Comparison of ENCODE assay signal across 1 cellular context in the genomic region with DNA sequence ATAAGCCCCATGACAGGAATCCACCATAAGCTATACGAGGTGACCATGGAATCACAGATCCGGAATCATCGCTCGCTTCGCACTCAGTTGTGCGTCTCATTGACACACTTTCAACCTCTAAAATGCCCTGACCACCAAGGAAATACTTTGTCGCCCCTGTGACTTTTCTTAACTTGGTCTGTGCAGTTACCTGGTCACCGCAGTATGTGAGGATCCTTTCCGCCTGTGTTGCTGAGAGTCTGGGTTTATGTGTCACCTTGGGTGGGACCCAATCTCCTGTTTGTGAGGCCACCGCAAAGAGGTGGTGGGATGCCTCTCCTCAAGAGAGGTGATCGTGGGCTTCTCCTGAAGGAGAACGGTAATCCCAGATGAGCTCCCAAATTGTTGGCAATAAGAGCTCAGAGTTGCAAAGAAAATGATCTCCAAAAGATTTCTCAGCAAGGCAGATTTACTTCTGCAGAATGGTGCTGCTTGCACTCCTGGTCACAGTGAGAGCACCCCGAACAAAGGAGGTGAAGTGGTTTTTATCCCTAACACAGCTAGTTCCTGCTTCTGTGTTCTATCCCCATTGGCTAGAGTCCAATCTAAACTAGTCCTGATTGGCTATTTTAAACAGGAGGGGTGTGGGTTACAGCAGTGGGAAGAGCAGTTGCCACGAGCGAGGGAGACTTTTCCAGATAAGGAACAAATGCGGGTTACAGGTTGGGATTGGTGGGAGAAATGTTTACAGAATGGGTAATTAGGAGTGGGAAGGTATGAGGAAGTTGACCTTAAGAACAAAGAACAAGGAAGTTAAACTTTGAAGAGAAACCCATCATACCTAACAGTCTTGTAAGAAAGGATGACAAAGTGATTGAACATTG.
A peak's percentile ranks its signal among the peaks of the same experiment; 100 is the strongest.
TF ChIP-seq lines count a peak whose summit lies in the region.

No MANE protein-coding gene starts in this region.

TF ChIP-seq in HEK293, 187 proteins besides CTCF, POLR2A, EP300 and RAD21 (continued from another document):
- TF ChIP-seq, protein P1, sequence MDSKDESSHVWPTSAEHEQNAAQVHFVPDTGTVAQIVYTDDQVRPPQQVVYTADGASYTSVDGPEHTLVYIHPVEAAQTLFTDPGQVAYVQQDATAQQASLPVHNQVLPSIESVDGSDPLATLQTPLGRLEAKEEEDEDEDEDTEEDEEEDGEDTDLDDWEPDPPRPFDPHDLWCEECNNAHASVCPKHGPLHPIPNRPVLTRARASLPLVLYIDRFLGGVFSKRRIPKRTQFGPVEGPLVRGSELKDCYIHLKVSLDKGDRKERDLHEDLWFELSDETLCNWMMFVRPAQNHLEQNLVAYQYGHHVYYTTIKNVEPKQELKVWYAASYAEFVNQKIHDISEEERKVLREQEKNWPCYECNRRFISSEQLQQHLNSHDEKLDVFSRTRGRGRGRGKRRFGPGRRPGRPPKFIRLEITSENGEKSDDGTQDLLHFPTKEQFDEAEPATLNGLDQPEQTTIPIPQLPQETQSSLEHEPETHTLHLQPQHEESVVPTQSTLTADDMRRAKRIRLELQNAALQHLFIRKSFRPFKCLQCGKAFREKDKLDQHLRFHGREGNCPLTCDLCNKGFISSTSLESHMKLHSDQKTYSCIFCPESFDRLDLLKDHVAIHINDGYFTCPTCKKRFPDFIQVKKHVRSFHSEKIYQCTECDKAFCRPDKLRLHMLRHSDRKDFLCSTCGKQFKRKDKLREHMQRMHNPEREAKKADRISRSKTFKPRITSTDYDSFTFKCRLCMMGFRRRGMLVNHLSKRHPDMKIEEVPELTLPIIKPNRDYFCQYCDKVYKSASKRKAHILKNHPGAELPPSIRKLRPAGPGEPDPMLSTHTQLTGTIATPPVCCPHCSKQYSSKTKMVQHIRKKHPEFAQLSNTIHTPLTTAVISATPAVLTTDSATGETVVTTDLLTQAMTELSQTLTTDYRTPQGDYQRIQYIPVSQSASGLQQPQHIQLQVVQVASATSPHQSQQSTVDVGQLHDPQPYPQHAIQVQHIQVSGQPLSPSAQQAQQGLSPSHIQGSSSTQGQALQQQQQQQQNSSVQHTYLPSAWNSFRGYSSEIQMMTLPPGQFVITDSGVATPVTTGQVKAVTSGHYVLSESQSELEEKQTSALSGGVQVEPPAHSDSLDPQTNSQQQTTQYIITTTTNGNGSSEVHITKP (tag by site-specific recombination; IDR thresholded peaks at IDR 0.05): peak; percentile 18; the same call in 1 of the 2 replicates
- TF ChIP-seq HOXD13 (CRISPR knock-in tag; IDR thresholded peaks at IDR 0.05; ENCODE audit: borderline replicate concordance) (no peak), ZNF561 (tag by site-specific recombination; IDR thresholded peaks at IDR 0.05; ENCODE audit: borderline replicate concordance) (peak; percentile 96), ZNF785 (tag by site-specific recombination; IDR thresholded peaks at IDR 0.05) (no peak), GLIS2 (tag by site-specific recombination; IDR thresholded peaks at IDR 0.05) (no peak), ZNF423 (tag by site-specific recombination; IDR thresholded peaks at IDR 0.05) (no peak), ZNF521 (tag by site-specific recombination; IDR thresholded peaks at IDR 0.05) (no peak), TRIM28 (IDR thresholded peaks at IDR 0.05; ENCODE audit: borderline replicate concordance, low read length) (peak; percentile 92; the same call in 1 of the 2 replicates), ZNF2 (tag by site-specific recombination; IDR thresholded peaks at IDR 0.05) (no peak), KLF8 (tag by site-specific recombination; IDR thresholded peaks at IDR 0.05) (peak; percentile 24; the same call in 1 of the 2 replicates), MZF1 (tag by site-specific recombination; IDR thresholded peaks at IDR 0.05; ENCODE audit: borderline replicate concordance) (no peak), ZNF184 (tag by site-specific recombination; IDR thresholded peaks at IDR 0.05) (no peak), SETDB1 (IDR thresholded peaks at IDR 0.05; ENCODE audit: insufficient read length, low read length) (peak; percentile 98), ZNF175 (tag by site-specific recombination; IDR thresholded peaks at IDR 0.05) (no peak), ZNF629 (tag by site-specific recombination; IDR thresholded peaks at IDR 0.05) (no peak), ZNF555 (tag by site-specific recombination; conservative IDR thresholded peaks at IDR 0.05) (no peak)
- TF ChIP-seq, protein P2, sequence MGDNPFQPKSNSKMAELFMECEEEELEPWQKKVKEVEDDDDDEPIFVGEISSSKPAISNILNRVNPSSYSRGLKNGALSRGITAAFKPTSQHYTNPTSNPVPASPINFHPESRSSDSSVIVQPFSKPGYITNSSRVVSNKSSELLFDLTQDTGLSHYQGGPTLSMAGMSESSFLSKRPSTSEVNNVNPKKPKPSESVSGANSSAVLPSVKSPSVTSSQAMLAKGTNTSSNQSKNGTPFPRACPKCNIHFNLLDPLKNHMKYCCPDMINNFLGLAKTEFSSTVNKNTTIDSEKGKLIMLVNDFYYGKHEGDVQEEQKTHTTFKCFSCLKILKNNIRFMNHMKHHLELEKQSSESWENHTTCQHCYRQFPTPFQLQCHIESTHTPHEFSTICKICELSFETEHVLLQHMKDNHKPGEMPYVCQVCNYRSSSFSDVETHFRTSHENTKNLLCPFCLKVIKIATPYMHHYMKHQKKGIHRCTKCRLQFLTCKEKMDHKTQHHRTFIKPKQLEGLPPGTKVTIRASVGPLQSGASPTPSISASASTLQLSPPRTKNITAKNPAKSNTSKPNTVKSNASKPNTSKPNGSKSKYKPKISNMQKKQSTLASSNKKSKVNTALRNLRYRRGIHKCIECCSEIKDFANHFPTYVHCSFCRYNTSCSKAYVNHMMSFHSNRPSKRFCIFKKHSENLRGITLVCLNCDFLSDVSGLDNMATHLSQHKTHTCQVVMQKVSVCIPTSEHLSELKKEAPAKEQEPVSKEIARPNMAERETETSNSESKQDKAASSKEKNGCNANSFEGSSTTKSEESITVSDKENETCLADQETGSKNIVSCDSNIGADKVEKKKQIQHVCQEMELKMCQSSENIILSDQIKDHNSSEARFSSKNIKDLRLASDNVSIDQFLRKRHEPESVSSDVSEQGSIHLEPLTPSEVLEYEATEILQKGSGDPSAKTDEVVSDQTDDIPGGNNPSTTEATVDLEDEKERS (tag by site-specific recombination; IDR thresholded peaks at IDR 0.05): peak; percentile 66; the same call in 1 of the 2 replicates
- TF ChIP-seq, protein P3, sequence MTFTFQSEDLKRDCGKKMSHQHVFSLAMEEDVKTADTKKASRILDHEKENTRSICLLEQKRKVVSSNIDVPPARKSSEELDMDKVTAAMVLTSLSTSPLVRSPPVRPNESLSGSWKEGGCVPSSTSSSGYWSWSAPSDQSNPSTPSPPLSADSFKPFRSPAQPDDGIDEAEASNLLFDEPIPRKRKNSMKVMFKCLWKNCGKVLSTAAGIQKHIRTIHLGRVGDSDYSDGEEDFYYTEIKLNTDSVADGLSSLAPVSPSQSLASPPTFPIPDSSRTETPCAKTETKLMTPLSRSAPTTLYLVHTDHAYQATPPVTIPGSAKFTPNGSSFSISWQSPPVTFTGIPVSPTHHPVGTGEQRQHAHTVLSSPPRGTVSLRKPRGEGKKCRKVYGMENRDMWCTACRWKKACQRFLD (tag by site-specific recombination; IDR thresholded peaks at IDR 0.05): no peak
